ENCODE assay signal across 8 cellular contexts in the genomic region with DNA sequence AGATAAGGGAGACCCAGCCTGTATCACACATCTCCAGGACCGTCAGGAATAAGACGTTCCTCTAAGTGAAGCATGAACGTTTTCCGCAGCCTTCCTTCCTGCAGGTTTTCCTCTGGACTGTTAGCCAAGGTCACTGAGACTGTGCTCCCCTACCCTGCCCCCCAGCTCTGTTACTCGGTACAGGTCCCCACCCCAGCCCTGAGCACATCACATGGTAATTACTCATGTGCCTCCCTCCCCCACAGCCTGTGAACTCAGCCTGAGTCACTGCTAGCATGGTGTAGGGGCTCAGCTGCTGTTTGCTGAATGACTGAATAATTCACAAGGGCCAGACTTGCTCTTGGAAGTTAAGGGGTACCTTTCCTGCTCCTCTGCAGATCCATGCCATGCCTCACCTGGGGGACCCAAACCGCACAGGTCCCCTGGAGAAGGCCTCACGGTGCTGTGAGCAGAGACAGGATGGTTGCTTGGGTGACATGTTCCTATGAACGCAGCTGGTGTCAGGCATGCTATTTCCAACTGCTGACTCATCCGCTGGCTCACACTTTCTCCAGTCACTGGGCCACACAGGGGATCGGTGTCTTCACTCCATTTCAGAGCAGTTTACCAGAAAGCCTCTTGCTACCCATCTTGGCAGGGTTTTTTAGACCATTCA.
DNase-seq lines count a peak whose midpoint lies in the region; ATAC-seq and TF ChIP-seq lines count a peak whose summit lies in the region.

No MANE protein-coding gene starts in this region.

- H3K36me3 Mint-ChIP-seq in activated naive CD4-positive, alpha-beta T cell treated with anti-CD3 and anti-CD28 coated beads, Interleukin-2, amount 50 U/mL, for 24 hours = no peaks in the 10 kb centered on the region

- H3K4me1 ChIP-seq in sigmoid colon = peaks cover 0 to 18% (median 13%) of the 10 kb centered on the region in 4 donors

- TF ChIP-seq EP300 in sigmoid colon (IDR thresholded peaks at IDR 0.05) = peak in 1 of 4 donors; percentile 36

- TF ChIP-seq POLR2A in sigmoid colon (IDR thresholded peaks at IDR 0.05) = no peak

- H3K27ac ChIP-seq in RWPE1 = peak overlapping the region; percentile 98
- H3K27ac ChIP-seq in sigmoid colon = peak overlapping the region; percentile 43 to 80 (median 72)

- POLR2A ChIA-PET in RWPE1 (lab: Yijun Ruan, JAX; ENCODE audit: low non-redundant PET) = no interaction called here

- 60 to 72% methylated on average over 10 of the region's 10 CpGs for WGBS in sigmoid colon, 2 donors

- H3K27ac Mint-ChIP-seq in activated naive CD4-positive, alpha-beta T cell treated with anti-CD3 and anti-CD28 coated beads, Interleukin-2, amount 50 U/mL, for 24 hours = peak overlapping the region; percentile 94

- CTCF ChIA-PET in RWPE1 (lab: Yijun Ruan, JAX) = interaction anchor here (0.6 to 3.4 kb wide), 3 partner anchors 10 to 266 kb away, joined by 3 to 23 read pairs (median 17); no protein-coding TSS in a partner anchor

- peaks cover 47% of the 10 kb centered on the region for H3K4me1 Mint-ChIP-seq in activated naive CD4-positive, alpha-beta T cell treated with anti-CD3 and anti-CD28 coated beads, Interleukin-2, amount 50 U/mL, for 24 hours

- H3K4me3 ChIP-seq in sigmoid colon = no peak overlapping the region

- H3K27me3 Mint-ChIP-seq in activated naive CD4-positive, alpha-beta T cell treated with anti-CD3 and anti-CD28 coated beads, Interleukin-2, amount 50 U/mL, for 24 hours = no peaks in the 10 kb centered on the region

- peak; percentile 95 for ATAC-seq in Right ventricle myocardium superior (ENCODE audit: poor library complexity)

- TF ChIP-seq CTCF in RWPE1 (conservative IDR thresholded peaks at IDR 0.05; ENCODE audit: low read depth) (no peak), sigmoid colon (IDR thresholded peaks at IDR 0.05) (no peak)

- H3K4me3 Mint-ChIP-seq in activated naive CD4-positive, alpha-beta T cell treated with anti-CD3 and anti-CD28 coated beads, Interleukin-2, amount 50 U/mL, for 24 hours = peak overlapping the region; percentile 53

- no peaks in the 10 kb centered on the region for H3K36me3 ChIP-seq in sigmoid colon

- no peaks in the 10 kb centered on the region for H3K9me3 Mint-ChIP-seq in activated naive CD4-positive, alpha-beta T cell treated with anti-CD3 and anti-CD28 coated beads, Interleukin-2, amount 50 U/mL, for 24 hours

- H3K9me3 ChIP-seq in sigmoid colon = no peaks in the 10 kb centered on the region

- intact Hi-C loops in Right ventricle myocardium superior (cut with DNase I) = no loop called here
- intact Hi-C loops in sigmoid colon (cut with DNase I) = no loop called here

- no peaks in the 10 kb centered on the region for H3K27me3 ChIP-seq in sigmoid colon

- peak; percentile 89 for DNase-seq in NK-92 treated with Interleukin-12 subunit alpha and Interleukin-12 subunit beta, amount 100 ng/mL, for 24 hours (lab: John Stamatoyannopoulos, UW)
- no peak for DNase-seq in NK-92 (lab: John Stamatoyannopoulos, UW; ENCODE audit: unreplicated experiment)
- peak; percentile 98 for DNase-seq in RWPE1 (ENCODE audit: low spot score)
- peak; percentile 79 for DNase-seq in Right ventricle myocardium superior
- peak; percentile 93 for DNase-seq in sigmoid colon
- no peak for DNase-seq in SK-N-DZ (ENCODE audit: low spot score)
- DNase-seq in NCI-H1048 (lab: John Stamatoyannopoulos, UW) = no peak

Comparison
In these comparisons a context has a peak if more than half of its experiments do, and no peak if none do; other contexts are left out.
1. DNase-seq: peak in NK-92 treated with Interleukin-12 subunit alpha and Interleukin-12 subunit beta, amount 100 ng/mL, for 24 hours (single experiment), RWPE1 (single experiment), Right ventricle myocardium superior (single experiment) and sigmoid colon (single experiment); none in NK-92 (single experiment), SK-N-DZ (single experiment) and NCI-H1048 (single experiment).